In the genomic region with DNA sequence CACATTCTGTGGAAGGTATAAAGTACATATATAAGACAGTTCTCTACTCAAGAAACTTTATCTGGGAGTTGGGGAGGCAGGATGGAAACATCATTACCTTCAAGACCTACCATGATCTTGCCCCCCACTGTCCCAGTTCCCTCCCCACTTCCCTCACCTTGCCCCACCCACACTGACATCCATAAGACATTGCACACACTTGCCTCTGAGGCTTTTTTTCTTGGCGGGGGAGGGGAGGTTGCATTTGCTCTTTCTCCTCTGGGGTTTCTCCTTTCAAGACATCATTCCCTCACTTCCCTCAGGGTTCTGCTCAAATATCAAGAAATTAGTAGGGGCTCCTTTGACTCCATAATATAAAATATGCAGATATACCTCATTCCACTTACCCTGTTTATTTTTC, we compare ENCODE assay signal across 35 cellular contexts.
"Had no signal": no experiment of that assay in that cellular context is flagged by ENCODE, and none has a peak within 500 bp of the region (broad histone marks: within the 10 kb centered on the region; RNA-seq: fewer than 3 reads in every experiment).

No MANE protein-coding gene starts in this region.

- H3K36me3 ChIP-seq: ascending aorta, cardiac muscle cell had no signal

- H3K4me1 Mint-ChIP-seq: activated B cell treated with CpG ODN at 0.5 μM for 24 hours; activated CD4-positive, alpha-beta memory T cell treated with anti-CD3 and anti-CD28 coated beads, Interleukin-2, amount 10 ng/mL, durations not matched to agents 7 days and 5 days; activated CD4-positive, alpha-beta T cell treated with anti-CD3 and anti-CD28 coated beads, Interleukin-2, amount 10 ng/mL, durations not matched to agents 24 days and 14 days; activated CD8-positive, alpha-beta memory T cell treated with anti-CD3 and anti-CD28 coated beads, Interleukin-2, amount 10 ng/mL, durations not matched to agents 7 days and 5 days; activated naive CD4-positive, alpha-beta T cell treated with anti-CD3 and anti-CD28 coated beads, Interleukin-2, amount 10 ng/mL, durations not matched to agents 7 days and 5 days; activated naive CD4-positive, alpha-beta T cell treated with anti-CD3 and anti-CD28 coated beads, Interleukin-2, amount 50 U/mL, for 24 hours; activated naive CD8-positive, alpha-beta T cell treated with anti-CD3 and anti-CD28 coated beads, Interleukin-2, amount 10 ng/mL, durations not matched to agents 7 days and 5 days; activated naive CD8-positive, alpha-beta T cell treated with anti-CD3 and anti-CD28 coated beads, Interleukin-2, amount 50 U/mL, for 24 hours; central memory CD8-positive, alpha-beta T cell; T-cell had no signal

- H3K4me1 ChIP-seq: ascending aorta had no signal

- H3K27me3 ChIP-seq: ascending aorta, cardiac muscle cell had no signal

- ATAC-seq: activated CD8-positive, alpha-beta memory T cell treated with anti-CD3 and anti-CD28 coated beads, Interleukin-2, amount 10 ng/mL, durations not matched to agents 7 days and 5 days; activated CD8-positive, alpha-beta T cell treated with anti-CD3 and anti-CD28 coated beads, Interleukin-2, amount 10 ng/mL, durations not matched to agents 7 days and 5 days; activated naive CD8-positive, alpha-beta T cell treated with anti-CD3 and anti-CD28 coated beads, Interleukin-2, amount 50 U/mL, for 24 hours; T-cell had no signal

- DNase-seq: activated B cell treated with CpG ODN at 0.5 μM for 24 hours; activated CD4-positive, alpha-beta memory T cell treated with anti-CD3 and anti-CD28 coated beads, Interleukin-2, amount 10 ng/mL, durations not matched to agents 7 days and 5 days; activated CD4-positive, alpha-beta T cell treated with anti-CD3 and anti-CD28 coated beads for 4 hours; activated CD4-positive, alpha-beta T cell treated with anti-CD3 and anti-CD28 coated beads, Interleukin-2, amount 10 ng/mL, durations not matched to agents 24 days and 14 days; activated CD4-positive, alpha-beta T cell treated with anti-CD3 and anti-CD28 coated beads, Interleukin-2, amount 50 U/mL, for 48 hours; activated CD4-positive, CD25-positive, alpha-beta regulatory T cell treated with anti-CD3 and anti-CD28 coated beads, Interleukin-2, amount 50 U/mL, for 72 hours; activated CD8-positive, alpha-beta memory T cell treated with anti-CD3 and anti-CD28 coated beads for 24 hours; activated CD8-positive, alpha-beta memory T cell treated with anti-CD3 and anti-CD28 coated beads, Interleukin-2, amount 10 ng/mL, durations not matched to agents 7 days and 5 days; activated CD8-positive, alpha-beta memory T cell treated with anti-CD3 and anti-CD28 coated beads, Interleukin-2, amount 50 U/mL, for 48 hours; activated CD8-positive, alpha-beta T cell treated with anti-CD3 and anti-CD28 coated beads, Interleukin-2, amount 10 ng/mL, durations not matched to agents 7 days and 5 days; activated effector memory CD4-positive, alpha-beta T cell treated with Interleukin-2 at 50 U/mL for 16 hours; activated gamma-delta T cell; activated naive CD4-positive, alpha-beta T cell treated with anti-CD3 and anti-CD28 coated beads, Interleukin-2, amount 10 ng/mL, durations not matched to agents 7 days and 5 days; activated naive CD4-positive, alpha-beta T cell treated with Interleukin-2 at 50 U/mL for 16 hours; activated naive CD8-positive, alpha-beta T cell treated with anti-CD3 and anti-CD28 coated beads, Interleukin-2, amount 10 ng/mL, durations not matched to agents 7 days and 5 days; activated naive CD8-positive, alpha-beta T cell treated with anti-CD3 and anti-CD28 coated beads, Interleukin-2, amount 50 U/mL, for 24 hours; activated T-cell treated with anti-CD3 and anti-CD28 coated beads, Interleukin-2, amount 50 U/mL, for 24 hours; activated T-cell treated with anti-CD3 and anti-CD28 coated beads, Interleukin-2, amount 50 U/mL, for 48 hours; amygdala; anterior cingulate cortex; cerebellar nuclear complex; T-cell; T-helper 2 cell; T-helper 9 cell had no signal

- H3K9me3 Mint-ChIP-seq: activated B cell treated with CpG ODN at 0.5 μM for 24 hours; activated CD4-positive, alpha-beta memory T cell treated with anti-CD3 and anti-CD28 coated beads, Interleukin-2, amount 10 ng/mL, durations not matched to agents 7 days and 5 days; activated CD4-positive, alpha-beta T cell treated with anti-CD3 and anti-CD28 coated beads, Interleukin-2, amount 10 ng/mL, durations not matched to agents 24 days and 14 days; activated naive CD4-positive, alpha-beta T cell treated with anti-CD3 and anti-CD28 coated beads, Interleukin-2, amount 10 ng/mL, durations not matched to agents 7 days and 5 days; activated naive CD4-positive, alpha-beta T cell treated with anti-CD3 and anti-CD28 coated beads, Interleukin-2, amount 50 U/mL, for 24 hours; activated naive CD8-positive, alpha-beta T cell treated with anti-CD3 and anti-CD28 coated beads, Interleukin-2, amount 10 ng/mL, durations not matched to agents 7 days and 5 days; activated naive CD8-positive, alpha-beta T cell treated with anti-CD3 and anti-CD28 coated beads, Interleukin-2, amount 50 U/mL, for 24 hours; activated T-cell treated with anti-CD3 and anti-CD28 coated beads, Interleukin-2, amount 50 U/mL, for 24 hours; activated T-helper 2 cell treated with anti-CD3 and anti-CD28 coated beads, Interferon-gamma antibody, Interleukin-2, Interleukin-4, amounts not matched to agents 10 μg/mL and 5 μg/mL and 100 μg/mL, durations not matched to agents 14 hours and 24 hours and 36 hours; brain; central memory CD8-positive, alpha-beta T cell; T-cell; T-helper 2 cell treated with Interferon-gamma antibody and Interleukin-4, amounts not matched to agents 5 μg/mL and 100 μg/mL, for 36 hours had no signal

- H3K36me3 Mint-ChIP-seq: activated CD8-positive, alpha-beta memory T cell treated with anti-CD3 and anti-CD28 coated beads, Interleukin-2, amount 10 ng/mL, durations not matched to agents 7 days and 5 days; activated naive CD4-positive, alpha-beta T cell treated with anti-CD3 and anti-CD28 coated beads, Interleukin-2, amount 10 ng/mL, durations not matched to agents 7 days and 5 days; activated naive CD4-positive, alpha-beta T cell treated with anti-CD3 and anti-CD28 coated beads, Interleukin-2, amount 50 U/mL, for 24 hours; activated naive CD8-positive, alpha-beta T cell; activated naive CD8-positive, alpha-beta T cell treated with anti-CD3 and anti-CD28 coated beads, Interleukin-2, amount 10 ng/mL, durations not matched to agents 7 days and 5 days; brain; T-cell had no signal

- H3K4me3 Mint-ChIP-seq: activated B cell treated with CpG ODN at 0.5 μM for 24 hours; activated CD4-positive, alpha-beta memory T cell treated with anti-CD3 and anti-CD28 coated beads, Interleukin-2, amount 10 ng/mL, durations not matched to agents 7 days and 5 days; activated CD4-positive, alpha-beta T cell treated with anti-CD3 and anti-CD28 coated beads, Interleukin-2, amount 10 ng/mL, durations not matched to agents 24 days and 14 days; activated CD8-positive, alpha-beta memory T cell treated with anti-CD3 and anti-CD28 coated beads, Interleukin-2, amount 10 ng/mL, durations not matched to agents 7 days and 5 days; activated CD8-positive, alpha-beta T cell treated with anti-CD3 and anti-CD28 coated beads, Interleukin-2, amount 10 ng/mL, durations not matched to agents 7 days and 5 days; activated naive CD4-positive, alpha-beta T cell treated with anti-CD3 and anti-CD28 coated beads, Interleukin-2, amount 10 ng/mL, durations not matched to agents 7 days and 5 days; activated naive CD4-positive, alpha-beta T cell treated with anti-CD3 and anti-CD28 coated beads, Interleukin-2, amount 50 U/mL, for 24 hours; activated naive CD8-positive, alpha-beta T cell; activated naive CD8-positive, alpha-beta T cell treated with anti-CD3 and anti-CD28 coated beads, Interleukin-2, amount 10 ng/mL, durations not matched to agents 7 days and 5 days; activated naive CD8-positive, alpha-beta T cell treated with anti-CD3 and anti-CD28 coated beads, Interleukin-2, amount 50 U/mL, for 24 hours; activated T-cell treated with anti-CD3 and anti-CD28 coated beads, Interleukin-2, amount 50 U/mL, for 24 hours; brain; central memory CD8-positive, alpha-beta T cell; T-cell; T-helper 2 cell treated with Interferon-gamma antibody and Interleukin-4, amounts not matched to agents 5 μg/mL and 100 μg/mL, for 36 hours had no signal

- FAIRE-seq: bronchial epithelial cell, TTC549 had no signal

- H3K9me3 ChIP-seq: ascending aorta had no signal

- H3K27me3 Mint-ChIP-seq: activated B cell treated with CpG ODN at 0.5 μM for 24 hours; activated naive CD4-positive, alpha-beta T cell treated with anti-CD3 and anti-CD28 coated beads, Interleukin-2, amount 10 ng/mL, durations not matched to agents 7 days and 5 days; activated naive CD8-positive, alpha-beta T cell treated with anti-CD3 and anti-CD28 coated beads, Interleukin-2, amount 10 ng/mL, durations not matched to agents 7 days and 5 days had no signal

- H3K27ac ChIP-seq: ascending aorta, cardiac muscle cell, VCaP had no signal

- H3K27ac Mint-ChIP-seq: activated B cell treated with CpG ODN at 0.5 μM for 24 hours; activated CD4-positive, alpha-beta memory T cell treated with anti-CD3 and anti-CD28 coated beads, Interleukin-2, amount 10 ng/mL, durations not matched to agents 7 days and 5 days; activated CD4-positive, alpha-beta T cell treated with anti-CD3 and anti-CD28 coated beads, Interleukin-2, amount 10 ng/mL, durations not matched to agents 24 days and 14 days; activated CD8-positive, alpha-beta memory T cell treated with anti-CD3 and anti-CD28 coated beads, Interleukin-2, amount 10 ng/mL, durations not matched to agents 7 days and 5 days; activated CD8-positive, alpha-beta T cell treated with anti-CD3 and anti-CD28 coated beads, Interleukin-2, amount 10 ng/mL, durations not matched to agents 7 days and 5 days; activated naive CD4-positive, alpha-beta T cell treated with anti-CD3 and anti-CD28 coated beads, Interleukin-2, amount 10 ng/mL, durations not matched to agents 7 days and 5 days; activated naive CD4-positive, alpha-beta T cell treated with anti-CD3 and anti-CD28 coated beads, Interleukin-2, amount 50 U/mL, for 24 hours; activated naive CD8-positive, alpha-beta T cell; activated naive CD8-positive, alpha-beta T cell treated with anti-CD3 and anti-CD28 coated beads, Interleukin-2, amount 10 ng/mL, durations not matched to agents 7 days and 5 days; activated naive CD8-positive, alpha-beta T cell treated with anti-CD3 and anti-CD28 coated beads, Interleukin-2, amount 50 U/mL, for 24 hours; activated T-cell treated with anti-CD3 and anti-CD28 coated beads, Interleukin-2, amount 50 U/mL, for 24 hours; activated T-helper 2 cell treated with anti-CD3 and anti-CD28 coated beads, Interferon-gamma antibody, Interleukin-2, Interleukin-4, amounts not matched to agents 10 μg/mL and 5 μg/mL and 100 μg/mL, durations not matched to agents 14 hours and 24 hours and 36 hours; brain; T-cell; T-helper 2 cell treated with Interferon-gamma antibody and Interleukin-4, amounts not matched to agents 5 μg/mL and 100 μg/mL, for 36 hours had no signal

- H3K4me3 ChIP-seq: ascending aorta, cardiac muscle cell had no signal
